In the genomic region with DNA sequence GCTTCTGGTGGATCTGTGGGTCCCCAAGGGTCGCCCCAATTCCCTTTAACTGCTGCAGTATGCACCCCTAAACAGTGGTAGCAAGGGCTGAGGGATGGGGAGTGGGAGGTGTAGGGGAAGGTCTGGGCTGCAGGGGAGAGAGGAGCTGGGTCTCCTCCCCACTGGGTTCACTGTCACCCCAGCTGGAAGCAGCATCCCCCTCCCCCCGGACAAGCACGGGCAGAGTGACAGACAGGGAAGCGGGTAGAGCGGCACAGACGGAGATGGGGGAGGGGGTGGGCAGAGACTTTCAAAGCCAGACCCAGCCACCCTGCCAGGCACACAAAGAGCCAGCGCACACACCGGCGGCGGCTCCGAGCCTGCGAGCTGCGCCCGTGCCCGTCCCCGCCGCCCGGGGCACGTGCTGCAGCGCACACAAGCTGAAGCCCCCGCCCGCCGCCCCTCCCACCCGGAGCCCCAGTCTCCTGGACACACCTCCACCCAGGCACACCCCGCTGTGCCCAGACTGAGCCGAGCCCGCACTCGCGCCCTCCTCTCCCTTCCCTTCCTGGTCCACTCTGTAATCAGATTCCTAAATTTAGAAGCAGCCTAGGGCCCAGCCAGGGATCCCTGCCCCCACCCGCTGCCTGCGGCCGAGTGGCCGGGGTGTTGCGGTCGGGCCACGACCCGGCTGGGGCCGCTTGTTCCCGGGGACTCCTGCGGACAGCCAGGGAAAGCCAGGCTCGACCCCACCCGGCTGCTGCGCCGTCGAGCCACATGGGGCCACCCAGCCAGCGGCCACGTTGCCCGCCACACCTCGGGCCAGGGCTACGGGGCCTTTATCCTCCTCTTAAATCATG, we compare ENCODE assay signal across 8 cellular contexts. TPM values are rescaled to one million over a fixed set of nuclear protein-coding genes. Genes with fewer than 3 reads are reported as not detected.
A peak's percentile ranks its signal among the peaks of the same experiment; 100 is the strongest.
DNase-seq lines count a peak whose midpoint lies in the region; ATAC-seq and TF ChIP-seq lines count a peak whose summit lies in the region.

No MANE protein-coding gene starts in this region.

- peak overlapping the region; percentile 86 for H3K27ac ChIP-seq in caudate nucleus (ENCODE audit: low read depth, low read length)

- H3K27me3 ChIP-seq in kidney epithelial cell (ENCODE audit: control insufficient read depth, insufficient read depth, low read length) = peaks cover 8% of the 10 kb centered on the region

- no peaks in the 10 kb centered on the region for H3K36me3 ChIP-seq in kidney epithelial cell (ENCODE audit: control insufficient read depth, insufficient read depth, low read length)

- H3K4me3 ChIP-seq in kidney epithelial cell (ENCODE audit: low read depth, low read length) = peak overlapping the region; percentile 54

- peak; percentile 91 for DNase-seq in COR-L47 (lab: John Stamatoyannopoulos, UW)
- peak; percentile 4 to 33 for DNase-seq in Kasumi-1 (lab: John Stamatoyannopoulos, UW)
- DNase-seq in SK-N-DZ (ENCODE audit: low spot score) = peak; percentile 86
- peak in 56 of 61 donors; percentile 35 to 83 (median 66) for DNase-seq in caudate nucleus (lab: John Stamatoyannopoulos, UW)
- no peak for DNase-seq in kidney epithelial cell (ENCODE audit: low read depth)
- peak in 4 of 6 experiments; percentile 23 to 63 (median 32) for DNase-seq in stimulated activated naive CD4-positive, alpha-beta T cell (lab: John Stamatoyannopoulos, UW)

- ATAC-seq in GM21737 (IDR thresholded peaks at IDR 0.05; ENCODE audit: unreplicated experiment) = no peak
- no peak for ATAC-seq in GM21723 (IDR thresholded peaks at IDR 0.05; ENCODE audit: unreplicated experiment)

- TF ChIP-seq CTCF in kidney epithelial cell (IDR thresholded peaks at IDR 0.05; ENCODE audit: insufficient read depth, low read length, poor library complexity, severe bottlenecking) = no peak

RNA-seq across cellular contexts. Expression of a gene that starts 0.9 kb away (rescaled TPM):
- 115 and 123 TPM in 2 replicates for polyA plus RNA-seq in SK-N-DZ (2014; cell fraction: cytosol; rRNA removed)
- 163 and 172 TPM in 2 replicates for polyA plus RNA-seq in SK-N-DZ (2014; cell fraction: nucleus; rRNA removed)
- 7.8 and 11.5 TPM in 2 replicates for total RNA-seq in kidney epithelial cell

RNA-seq across cellular contexts. Expression of a gene that starts 20.9 kb away (rescaled TPM):
- 65.1 and 69.4 TPM in 2 replicates for polyA plus RNA-seq in SK-N-DZ (2014; cell fraction: cytosol; rRNA removed)
- polyA plus RNA-seq in SK-N-DZ (2014; cell fraction: nucleus; rRNA removed) = 88.4 and 112 TPM in 2 replicates
- 13.8 and 15.6 TPM in 2 replicates for total RNA-seq in kidney epithelial cell

RNA-seq across cellular contexts. Expression of a gene that starts 56.5 kb away (rescaled TPM):
- 990 and 1,061 TPM in 2 replicates for polyA plus RNA-seq in SK-N-DZ (2014; cell fraction: cytosol; rRNA removed)
- 814 and 955 TPM in 2 replicates for polyA plus RNA-seq in SK-N-DZ (2014; cell fraction: nucleus; rRNA removed)
- 282 and 377 TPM in 2 replicates for total RNA-seq in kidney epithelial cell
